1 cellular context compared by ENCODE assay signal in genomic region chr1:153635872-153636271, GRCh38.
TF ChIP-seq lines count a peak whose summit lies in the region.

No MANE protein-coding gene starts in this region.

TF ChIP-seq in WTC11, 78 proteins besides CTCF, POLR2A, EP300 and RAD21 (continued from another document):
- TF ChIP-seq ZNF532 (CRISPR knock-in tag; IDR thresholded peaks at IDR 0.05; ENCODE audit: borderline replicate concordance) (no peak), RELA (CRISPR knock-in tag; IDR thresholded peaks at IDR 0.05; ENCODE audit: borderline replicate concordance) (no peak)
TF ChIP-seq in WTC11: peak in this region for 0.
